9 cellular contexts compared by ENCODE assay signal in the genomic region with DNA sequence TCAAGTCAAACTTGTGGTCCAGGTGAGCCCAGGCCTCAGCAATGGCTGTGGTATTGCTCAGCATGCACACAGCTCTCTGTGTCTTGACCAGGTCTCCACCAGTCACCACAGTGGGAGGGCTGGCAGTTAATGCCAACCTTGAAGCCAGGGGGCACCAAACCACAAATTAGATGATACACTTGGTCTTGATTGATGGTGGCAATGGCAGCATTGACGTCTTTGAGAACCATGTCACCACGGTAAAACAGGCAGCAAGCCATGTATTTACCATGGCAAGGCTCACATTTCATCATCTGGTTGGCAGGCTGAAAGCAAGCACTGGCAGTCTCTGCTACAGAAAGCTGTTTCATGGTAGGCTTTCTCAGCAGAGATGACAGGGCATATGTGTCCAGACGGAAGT. TPM values are rescaled to one million over a fixed set of nuclear protein-coding genes. Genes with fewer than 3 reads are reported as not detected.
DNase-seq lines count a peak whose midpoint lies in the region; ATAC-seq, FAIRE-seq and TF ChIP-seq lines count a peak whose summit lies in the region.
"Had no signal": no experiment of that assay in that cellular context is flagged by ENCODE, and none has a peak within 500 bp of the region (broad histone marks: within the 10 kb centered on the region; RNA-seq: fewer than 3 reads in every experiment).

No MANE protein-coding gene starts in this region.

- peak; percentile 67 for TF ChIP-seq CTCF in PC-3 (conservative IDR thresholded peaks at IDR 0.05; ENCODE audit: low read depth, low read length)

- H4K20me1 ChIP-seq in PC-3 (ENCODE audit: low read length): no peaks in the 10 kb centered on the region

- POLR2A ChIA-PET in PC-3 (lab: Charles Lee; ENCODE audit: unreplicated experiment): no interaction called here

- ATAC-seq in PC-3: peak; percentile 31; the same call in 1 of the 2 replicates

- H3F3A ChIP-seq in PC-3 (ENCODE audit: low read length, unreplicated experiment): no peaks in the 10 kb centered on the region

- H3K27me3 ChIP-seq in PC-3 (ENCODE audit: low read length): no peaks in the 10 kb centered on the region

- peak; percentile 68 for DNase-seq in DMS53 (lab: John Stamatoyannopoulos, UW)
- no peak for DNase-seq in GM12891 (ENCODE audit: insufficient read length, low spot score)
- peak; percentile 64 for DNase-seq in PC-3
- DNase-seq in kidney tubule cell (ENCODE audit: low spot score): peak; percentile 25
- DNase-seq in mesenteric fat pad (ENCODE audit: low spot score): no peak
- DNase-seq in cerebellar cortex (ENCODE audit: low spot score): no peak
- DNase-seq in iPS-NIHi7 (ENCODE audit: extremely low spot score): no peak
- DNase-seq: heart left ventricle, NCI-H1048 had no signal

- H2AFZ ChIP-seq in PC-3 (ENCODE audit: low read length): no peak overlapping the region

- H3K36me3 ChIP-seq in PC-3 (ENCODE audit: low read depth, low read length): no peaks in the 10 kb centered on the region
- H3K36me3 ChIP-seq: heart left ventricle had no signal

- H3K79me2 ChIP-seq in PC-3 (ENCODE audit: low read length): no peaks in the 10 kb centered on the region

- H3K4me1 ChIP-seq in PC-3 (ENCODE audit: insufficient read depth, low read length): peaks cover 3% of the 10 kb centered on the region; the same call in 1 of the 2 replicates
- H3K4me1 ChIP-seq: heart left ventricle had no signal

- H3K4me2 ChIP-seq in PC-3 (ENCODE audit: low read length): no peak overlapping the region

- no peaks in the 10 kb centered on the region for H3K9me2 ChIP-seq in PC-3 (replicated peaks; ENCODE audit: low read length)

- BruUV-seq in PC-3 (replicated peaks; lab: Mats Ljungman, UMichigan): no TSS peak

- H3K9me3 ChIP-seq in PC-3 (ENCODE audit: low read length): no peaks in the 10 kb centered on the region
- H3K9me3 ChIP-seq: heart left ventricle had no signal

- no peak overlapping the region for H3K4me3 ChIP-seq in PC-3 (ENCODE audit: low read length)
- H3K4me3 ChIP-seq: heart left ventricle had no signal

- no peak overlapping the region for H3K9ac ChIP-seq in PC-3 (ENCODE audit: low read length)

- no peak for TF ChIP-seq POLR2A in GM12891 (IDR thresholded peaks at IDR 0.05; ENCODE audit: low read depth, low read length)

- FAIRE-seq in GM12891 (lab: Jason Lieb, UNC): peak; percentile 70

- CTCF ChIA-PET in PC-3 (lab: Charles Lee): interaction anchor here (0.7 to 1.3 kb wide), 2 partner anchors 158 to 167 kb away, joined by 3 read pairs; no protein-coding TSS in a partner anchor

- intact Hi-C loops in PC-3 (cut with micrococcal nuclease): no loop called here

- H3K27ac ChIP-seq in PC-3 (ENCODE audit: low read length): no peak overlapping the region
- H3K27ac ChIP-seq: heart left ventricle had no signal

TF ChIP-seq in GM12891, 5 proteins besides CTCF, POLR2A, EP300 and RAD21:
- TF ChIP-seq POLR2AphosphoS5 (IDR thresholded peaks at IDR 0.05; ENCODE audit: low read depth, low read length) (no peak), PAX5 (IDR thresholded peaks at IDR 0.05; ENCODE audit: insufficient read depth, low read length, severe bottlenecking) (no peak), POU2F2 (IDR thresholded peaks at IDR 0.05; ENCODE audit: low read depth, low read length) (no peak), TAF1 (IDR thresholded peaks at IDR 0.05; ENCODE audit: low read depth, low read length) (no peak), SPI1 (IDR thresholded peaks at IDR 0.05; ENCODE audit: low read depth, low read length) (no peak)

RNA-seq across cellular contexts. Expression of gene NIM1K, which starts 40.0 kb away (rescaled TPM):
- polyA plus RNA-seq in GM12891 (2012; ENCODE audit: low read depth, missing spikeins): 1.6 TPM
- total RNA-seq in PC-3 (2014; rRNA removed) (0.17 and 0.26 TPM in 2 replicates), mesenteric fat pad (0.58 TPM)

Comparison
In these comparisons a context has a peak if more than half of its experiments do, and no peak if none do; other contexts are left out.
1. DNase-seq: peak in DMS53 (single experiment), PC-3 (single experiment) and kidney tubule cell (single experiment); none in GM12891 (single experiment), mesenteric fat pad (single experiment), cerebellar cortex (single experiment) and iPS-NIHi7 (single experiment).